ENCODE assay signal across 16 cellular contexts in the genomic region with DNA sequence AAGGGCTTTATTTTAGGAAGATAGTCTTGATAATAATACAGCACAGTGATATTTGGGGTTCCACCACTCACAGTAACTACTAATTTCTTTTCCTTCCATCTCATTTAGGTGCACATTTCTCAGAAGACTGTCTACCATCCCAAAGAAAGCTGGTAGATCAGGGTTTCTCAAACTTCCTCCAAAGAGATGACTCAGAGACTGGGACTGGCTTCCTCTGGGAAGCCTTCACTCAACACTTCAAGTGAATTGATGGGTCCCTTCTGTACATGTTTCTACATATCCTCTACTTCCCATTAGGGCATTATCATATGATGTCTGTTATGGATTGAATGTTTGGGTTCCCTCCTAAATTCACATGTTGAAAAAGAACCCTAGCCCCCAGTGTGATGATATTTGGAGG.
A peak's percentile ranks its signal among the peaks of the same experiment; 100 is the strongest.
DNase-seq lines count a peak whose midpoint lies in the region; ATAC-seq and TF ChIP-seq lines count a peak whose summit lies in the region.
"Had no signal": no experiment of that assay in that cellular context is flagged by ENCODE, and none has a peak within 500 bp of the region (broad histone marks: within the 10 kb centered on the region; RNA-seq: fewer than 3 reads in every experiment).

No MANE protein-coding gene starts in this region.

- CTCF ChIA-PET in SK-N-SH (lab: Yijun Ruan, JAX), result interaction anchor here (0.6 kb wide), 1 partner anchor 285 kb away, joined by 3 read pairs; no protein-coding TSS in a partner anchor

- H3K27ac ChIP-seq in SK-N-SH (ENCODE audit: low read depth in 2 of 2, low read length in 1 of 2), result peak overlapping the region in 1 of 2 experiments; percentile 69; a peak in 2 of 4 replicates
- H3K27ac ChIP-seq: 22Rv1 had no signal

- H3K9me3 Mint-ChIP-seq in activated T-helper 17 cell treated with anti-CD3 and anti-CD28 coated beads, Interleukin-2, amount 50 U/mL, for 72 hours, result no peaks in the 10 kb centered on the region

- POLR2A ChIA-PET in SK-N-SH (lab: Yijun Ruan, JAX), result interaction anchor here (0.6 kb wide), 1 partner anchor 13 kb away, joined by 3 read pairs; no protein-coding TSS in a partner anchor

- H3K4me3 ChIP-seq in SK-N-SH (ENCODE audit: low read depth in 2 of 2, low read length in 1 of 2) (no peak overlapping the region), fibroblast of pulmonary artery (replicated peaks; ENCODE audit: low read depth, low read length) (no peak overlapping the region), H7 (ENCODE audit: insufficient read depth, low read depth, low read length) (no peak overlapping the region)

- no peak overlapping the region for H2AFZ ChIP-seq in SK-N-SH (ENCODE audit: low read depth)

- H3K9me3 ChIP-seq in SK-N-SH, result no peaks in the 10 kb centered on the region

- peak overlapping the region; percentile 10; the same call in 1 of the 2 replicates for H3K9ac ChIP-seq in SK-N-SH

- H4K20me1 ChIP-seq in SK-N-SH (ENCODE audit: insufficient read depth), result no peaks in the 10 kb centered on the region; the same call in 1 of the 2 replicates

- no peaks in the 10 kb centered on the region for H3K36me3 Mint-ChIP-seq in activated T-helper 17 cell treated with anti-CD3 and anti-CD28 coated beads, Interleukin-2, amount 50 U/mL, for 72 hours (ENCODE audit: low read depth)
- H3K36me3 Mint-ChIP-seq: CD4-positive, alpha-beta memory T cell had no signal

- peak overlapping the region; percentile 35; the same call in 1 of the 2 replicates for H3K4me2 ChIP-seq in SK-N-SH

- H3K4me1 ChIP-seq in SK-N-SH (ENCODE audit: control insufficient read depth in 1 of 2, insufficient read depth in 2 of 2, low read depth in 1 of 2, low read length in 1 of 2), result peaks cover 6 to 37% of the 10 kb centered on the region in 2 experiments; a peak in 3 of 4 replicates

- H3K4me3 Mint-ChIP-seq in activated T-helper 17 cell treated with anti-CD3 and anti-CD28 coated beads, Interleukin-2, amount 50 U/mL, for 72 hours, result no peak overlapping the region
- H3K4me3 Mint-ChIP-seq: CD4-positive, alpha-beta memory T cell had no signal

- H3K36me3 ChIP-seq in SK-N-SH (replicated peaks in 1 of 2; ENCODE audit: control insufficient read depth in 1 of 2, insufficient read depth in 2 of 2, low read length in 1 of 2) (no peaks in the 10 kb centered on the region), H7 (replicated peaks; ENCODE audit: control insufficient read depth, insufficient read depth, low read length) (no peaks in the 10 kb centered on the region)

- no peaks in the 10 kb centered on the region for H3K9me2 ChIP-seq in SK-N-SH

- no peak for TF ChIP-seq EP300 in SK-N-SH (IDR thresholded peaks at IDR 0.05; ENCODE audit: borderline replicate concordance in 1 of 2, low read depth in 1 of 2, low read length in 1 of 2)

- no peaks in the 10 kb centered on the region for H3K4me1 Mint-ChIP-seq in activated T-helper 17 cell treated with anti-CD3 and anti-CD28 coated beads, Interleukin-2, amount 50 U/mL, for 72 hours
- H3K4me1 Mint-ChIP-seq: CD4-positive, alpha-beta memory T cell had no signal

- TF ChIP-seq CTCF in SK-N-SH (IDR thresholded peaks at IDR 0.05) (no peak), fibroblast of pulmonary artery (IDR thresholded peaks at IDR 0.05; ENCODE audit: low read length, missing control alignments) (no peak)

- H3K27ac Mint-ChIP-seq in activated T-helper 17 cell treated with anti-CD3 and anti-CD28 coated beads, Interleukin-2, amount 50 U/mL, for 72 hours, result no peak overlapping the region
- H3K27ac Mint-ChIP-seq: CD4-positive, alpha-beta memory T cell had no signal

- H3K27me3 Mint-ChIP-seq in activated T-helper 17 cell treated with anti-CD3 and anti-CD28 coated beads, Interleukin-2, amount 50 U/mL, for 72 hours, result peaks cover 13% of the 10 kb centered on the region

- H3F3A ChIP-seq in SK-N-SH (replicated peaks; ENCODE audit: insufficient read depth), result peaks cover 28% of the 10 kb centered on the region

- ATAC-seq in SK-N-SH treated with all-trans-retinoic acid at 6 μM for 48 hours, result no peak
- ATAC-seq in activated T-helper 17 cell treated with anti-CD3 and anti-CD28 coated beads, Interleukin-2, amount 50 U/mL, for 72 hours (replicated peaks), result no peak
- ATAC-seq in HG03108 (IDR thresholded peaks at IDR 0.05; ENCODE audit: unreplicated experiment), result no peak

- no peak for TF ChIP-seq RAD21 in SK-N-SH (IDR thresholded peaks at IDR 0.05; ENCODE audit: low read length)

- H3K27me3 ChIP-seq in SK-N-SH (ENCODE audit: insufficient read depth) (no peaks in the 10 kb centered on the region), H7 (ENCODE audit: control insufficient read depth, insufficient read depth, low read length) (no peaks in the 10 kb centered on the region)

- no peak for DNase-seq in SK-N-SH
- peak; percentile 37 for DNase-seq in amniotic epithelial cell (ENCODE audit: low read depth)
- peak; percentile 69 for DNase-seq in fibroblast of pulmonary artery (ENCODE audit: low read depth)
- no peak for DNase-seq in H7
- no peak for DNase-seq in NCI-H1092 (lab: John Stamatoyannopoulos, UW)
- DNase-seq: Calu3; CD4-positive, alpha-beta memory T cell; GOT3; NCI-H1105; NCI-H1694; NCI-H2227 treated with DMSO at 0.1 percent for 48 hours; RPMI8226 had no signal

- peaks cover 54% of the 10 kb centered on the region; the same call in 1 of the 2 replicates for H3K79me2 ChIP-seq in SK-N-SH (ENCODE audit: insufficient read depth)

TF ChIP-seq in SK-N-SH, 30 proteins besides CTCF, POLR2A, EP300 and RAD21:
- TF ChIP-seq SMC3 (IDR thresholded peaks at IDR 0.05; ENCODE audit: low read depth, low read length) (no peak), TEAD4 (IDR thresholded peaks at IDR 0.05; ENCODE audit: borderline replicate concordance, insufficient read depth) (no peak), RXRA (IDR thresholded peaks at IDR 0.05; ENCODE audit: borderline replicate concordance, low read depth) (no peak), SIN3A (IDR thresholded peaks at IDR 0.05; ENCODE audit: borderline replicate concordance, low read depth, low read length) (no peak), POLR2AphosphoS5 (IDR thresholded peaks at IDR 0.05; ENCODE audit: low read depth, low read length) (no peak), RCOR1 (IDR thresholded peaks at IDR 0.05; ENCODE audit: low read length) (no peak)
- TF ChIP-seq, protein P1, sequence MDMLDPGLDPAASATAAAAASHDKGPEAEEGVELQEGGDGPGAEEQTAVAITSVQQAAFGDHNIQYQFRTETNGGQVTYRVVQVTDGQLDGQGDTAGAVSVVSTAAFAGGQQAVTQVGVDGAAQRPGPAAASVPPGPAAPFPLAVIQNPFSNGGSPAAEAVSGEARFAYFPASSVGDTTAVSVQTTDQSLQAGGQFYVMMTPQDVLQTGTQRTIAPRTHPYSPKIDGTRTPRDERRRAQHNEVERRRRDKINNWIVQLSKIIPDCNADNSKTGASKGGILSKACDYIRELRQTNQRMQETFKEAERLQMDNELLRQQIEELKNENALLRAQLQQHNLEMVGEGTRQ (IDR thresholded peaks at IDR 0.05; ENCODE audit: borderline replicate concordance, low read depth, low read length), result no peak
- TF ChIP-seq, protein P2, sequence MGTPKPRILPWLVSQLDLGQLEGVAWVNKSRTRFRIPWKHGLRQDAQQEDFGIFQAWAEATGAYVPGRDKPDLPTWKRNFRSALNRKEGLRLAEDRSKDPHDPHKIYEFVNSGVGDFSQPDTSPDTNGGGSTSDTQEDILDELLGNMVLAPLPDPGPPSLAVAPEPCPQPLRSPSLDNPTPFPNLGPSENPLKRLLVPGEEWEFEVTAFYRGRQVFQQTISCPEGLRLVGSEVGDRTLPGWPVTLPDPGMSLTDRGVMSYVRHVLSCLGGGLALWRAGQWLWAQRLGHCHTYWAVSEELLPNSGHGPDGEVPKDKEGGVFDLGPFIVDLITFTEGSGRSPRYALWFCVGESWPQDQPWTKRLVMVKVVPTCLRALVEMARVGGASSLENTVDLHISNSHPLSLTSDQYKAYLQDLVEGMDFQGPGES (IDR thresholded peaks at IDR 0.05; ENCODE audit: low read depth, low read length), result no peak
- TF ChIP-seq, protein P3, sequence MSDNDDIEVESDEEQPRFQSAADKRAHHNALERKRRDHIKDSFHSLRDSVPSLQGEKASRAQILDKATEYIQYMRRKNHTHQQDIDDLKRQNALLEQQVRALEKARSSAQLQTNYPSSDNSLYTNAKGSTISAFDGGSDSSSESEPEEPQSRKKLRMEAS (IDR thresholded peaks at IDR 0.05; ENCODE audit: low read depth), result no peak

TF ChIP-seq in SK-N-SH treated with all-trans-retinoic acid at 6 μM for 48 hours, 23 proteins besides CTCF, POLR2A, EP300 and RAD21 (continues in another document):
- TF ChIP-seq OSR1 (CRISPR knock-in tag; IDR thresholded peaks at IDR 0.05) (no peak), ZC3H10 (CRISPR knock-in tag; IDR thresholded peaks at IDR 0.05) (no peak), RARB (CRISPR knock-in tag; IDR thresholded peaks at IDR 0.05) (no peak), ZNF70 (CRISPR knock-in tag; IDR thresholded peaks at IDR 0.05) (no peak), ESRRG (CRISPR knock-in tag; IDR thresholded peaks at IDR 0.05) (no peak), ZFP30 (CRISPR knock-in tag; IDR thresholded peaks at IDR 0.05) (no peak), TOX (CRISPR knock-in tag; IDR thresholded peaks at IDR 0.05; ENCODE audit: borderline replicate concordance) (no peak), ZFP3 (CRISPR knock-in tag; IDR thresholded peaks at IDR 0.05) (no peak)
- TF ChIP-seq, protein P4, sequence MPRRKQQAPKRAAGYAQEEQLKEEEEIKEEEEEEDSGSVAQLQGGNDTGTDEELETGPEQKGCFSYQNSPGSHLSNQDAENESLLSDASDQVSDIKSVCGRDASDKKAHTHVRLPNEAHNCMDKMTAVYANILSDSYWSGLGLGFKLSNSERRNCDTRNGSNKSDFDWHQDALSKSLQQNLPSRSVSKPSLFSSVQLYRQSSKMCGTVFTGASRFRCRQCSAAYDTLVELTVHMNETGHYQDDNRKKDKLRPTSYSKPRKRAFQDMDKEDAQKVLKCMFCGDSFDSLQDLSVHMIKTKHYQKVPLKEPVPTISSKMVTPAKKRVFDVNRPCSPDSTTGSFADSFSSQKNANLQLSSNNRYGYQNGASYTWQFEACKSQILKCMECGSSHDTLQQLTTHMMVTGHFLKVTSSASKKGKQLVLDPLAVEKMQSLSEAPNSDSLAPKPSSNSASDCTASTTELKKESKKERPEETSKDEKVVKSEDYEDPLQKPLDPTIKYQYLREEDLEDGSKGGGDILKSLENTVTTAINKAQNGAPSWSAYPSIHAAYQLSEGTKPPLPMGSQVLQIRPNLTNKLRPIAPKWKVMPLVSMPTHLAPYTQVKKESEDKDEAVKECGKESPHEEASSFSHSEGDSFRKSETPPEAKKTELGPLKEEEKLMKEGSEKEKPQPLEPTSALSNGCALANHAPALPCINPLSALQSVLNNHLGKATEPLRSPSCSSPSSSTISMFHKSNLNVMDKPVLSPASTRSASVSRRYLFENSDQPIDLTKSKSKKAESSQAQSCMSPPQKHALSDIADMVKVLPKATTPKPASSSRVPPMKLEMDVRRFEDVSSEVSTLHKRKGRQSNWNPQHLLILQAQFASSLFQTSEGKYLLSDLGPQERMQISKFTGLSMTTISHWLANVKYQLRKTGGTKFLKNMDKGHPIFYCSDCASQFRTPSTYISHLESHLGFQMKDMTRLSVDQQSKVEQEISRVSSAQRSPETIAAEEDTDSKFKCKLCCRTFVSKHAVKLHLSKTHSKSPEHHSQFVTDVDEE (CRISPR knock-in tag; IDR thresholded peaks at IDR 0.05), result no peak

Comparison
In these comparisons a context has a peak if more than half of its experiments do, and no peak if none do; other contexts are left out.
1. DNase-seq: peak in amniotic epithelial cell (single experiment) and fibroblast of pulmonary artery (single experiment); none in SK-N-SH (single experiment), H7 (single experiment) and NCI-H1092 (single experiment).